Comparison of ENCODE assay signal across 8 cellular contexts in the genomic region with DNA sequence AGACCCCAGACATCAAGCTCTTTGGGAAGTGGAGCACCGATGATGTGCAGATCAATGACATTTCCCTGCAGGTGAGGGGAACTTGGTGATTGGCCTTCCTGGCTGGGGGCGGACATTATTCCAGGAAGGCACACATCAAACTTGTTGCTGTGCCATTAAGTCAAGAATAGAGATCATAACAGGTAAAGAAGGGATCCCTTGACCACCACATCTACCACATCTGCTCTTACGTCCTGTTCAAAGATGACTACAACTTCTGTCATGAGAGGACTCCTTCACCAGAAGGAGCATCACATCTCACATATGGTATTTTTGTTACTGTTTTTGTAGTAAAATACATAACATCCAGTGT. TPM values are rescaled to one million over a fixed set of nuclear protein-coding genes. Genes with fewer than 3 reads are reported as not detected.
DNase-seq lines count a peak whose midpoint lies in the region; ATAC-seq and TF ChIP-seq lines count a peak whose summit lies in the region.

No MANE protein-coding gene starts in this region.

- H3K4me3 ChIP-seq in NB4 (ENCODE audit: low read depth, low read length) (peak overlapping the region; percentile 99), duodenal mucosa (ENCODE audit: low read depth in 1 of 2, low read length in 2 of 2) (peak overlapping the region; percentile 90 to 96), neural cell (ENCODE audit: low read length) (peak overlapping the region; percentile 77)

- H3K4me2 ChIP-seq in neural cell (ENCODE audit: low read length), result peak overlapping the region; percentile 89

- H3K9ac ChIP-seq in duodenal mucosa (ENCODE audit: low read depth in 1 of 2, low read length in 2 of 2) (peak overlapping the region in 1 of 2 donors; percentile 71), neural cell (ENCODE audit: low read length) (peak overlapping the region; percentile 92)

- ATAC-seq in HG03457 (IDR thresholded peaks at IDR 0.05; ENCODE audit: unreplicated experiment) (no peak), GM19328 (IDR thresholded peaks at IDR 0.05; ENCODE audit: unreplicated experiment) (no peak)

- TF ChIP-seq POLR2A in NB4 (IDR thresholded peaks at IDR 0.05; ENCODE audit: extremely low read depth, insufficient read length), result no peak

- H3K36me3 ChIP-seq in duodenal mucosa (ENCODE audit: control insufficient read depth in 1 of 2, insufficient read depth in 2 of 2, low read length in 2 of 2) (peaks cover 11 to 29% of the 10 kb centered on the region in 2 donors), neural cell (ENCODE audit: insufficient read depth, low read length) (no peaks in the 10 kb centered on the region)

- H3K27ac ChIP-seq in C4-2B, result peak overlapping the region; percentile 99
- no peak overlapping the region for H3K27ac ChIP-seq in duodenal mucosa (ENCODE audit: low read depth, low read length)
- H3K27ac ChIP-seq in neural cell (ENCODE audit: low read length), result peak overlapping the region; percentile 95

- H3K27me3 ChIP-seq in duodenal mucosa (ENCODE audit: control insufficient read depth in 1 of 2, insufficient read depth in 2 of 2, low read length in 2 of 2) (no peaks in the 10 kb centered on the region), neural cell (ENCODE audit: insufficient read depth, low read depth, low read length) (no peaks in the 10 kb centered on the region)

- no peak for DNase-seq in NB4 (ENCODE audit: low read depth)
- DNase-seq in NCI-H187 treated with DMSO at 0.1 percent for 48 hours (lab: John Stamatoyannopoulos, UW), result no peak
- DNase-seq in putamen (ENCODE audit: low spot score), result no peak

- TF ChIP-seq EP300 in neural cell (conservative IDR thresholded peaks at IDR 0.05; ENCODE audit: poor library complexity, severe bottlenecking), result no peak

- H3K79me2 ChIP-seq in neural cell (replicated peaks; ENCODE audit: insufficient read depth, low read length), result peaks cover 20% of the 10 kb centered on the region

- no peaks in the 10 kb centered on the region for H3K9me2 ChIP-seq in neural cell (ENCODE audit: insufficient read depth, low read length)

- peaks cover 23 to 33% of the 10 kb centered on the region in 2 donors for H3K4me1 ChIP-seq in duodenal mucosa (ENCODE audit: control insufficient read depth in 1 of 2, insufficient read depth in 2 of 2, low read length in 2 of 2)

- TF ChIP-seq CTCF in C4-2B (conservative IDR thresholded peaks at IDR 0.05) (no peak), NB4 (IDR thresholded peaks at IDR 0.05; ENCODE audit: low read depth, low read length) (no peak), neural cell (IDR thresholded peaks at IDR 0.05; ENCODE audit: poor library complexity, severe bottlenecking) (no peak)

- no peak for TF ChIP-seq RAD21 in neural cell (conservative IDR thresholded peaks at IDR 0.05)

- H3K9me3 ChIP-seq in duodenal mucosa (ENCODE audit: control insufficient read depth in 1 of 2, low read length in 2 of 2), result no peaks in the 10 kb centered on the region
- H3K9me3 ChIP-seq in neural cell (ENCODE audit: low read length), result no peaks in the 10 kb centered on the region

- no peaks in the 10 kb centered on the region for H4K20me1 ChIP-seq in neural cell (ENCODE audit: insufficient read depth)

- peaks cover 4% of the 10 kb centered on the region for H3F3A ChIP-seq in neural cell (ENCODE audit: insufficient read depth, low read length, poor library complexity, severe bottlenecking)

- H2AFZ ChIP-seq in neural cell (ENCODE audit: low read depth, low read length), result no peak overlapping the region

TF ChIP-seq in neural cell, 6 proteins besides CTCF, POLR2A, EP300 and RAD21:
- TF ChIP-seq SMC3 (conservative IDR thresholded peaks at IDR 0.05; ENCODE audit: poor library complexity) (no peak), EZH2 (IDR thresholded peaks at IDR 0.05; ENCODE audit: borderline replicate concordance, insufficient read depth, low read length, poor library complexity, severe bottlenecking) (no peak), MXI1 (conservative IDR thresholded peaks at IDR 0.05; ENCODE audit: poor library complexity, severe bottlenecking) (no peak), TAF1 (IDR thresholded peaks at IDR 0.05; ENCODE audit: low read depth) (no peak), REST (IDR thresholded peaks at IDR 0.05; ENCODE audit: borderline replicate concordance) (no peak), POLR2AphosphoS5 (IDR thresholded peaks at IDR 0.05) (no peak)

RNA-seq across cellular contexts. Expression of gene RPS5, which starts 1.1 kb away (rescaled TPM):
- polyA plus RNA-seq in neural cell, result 1,461 and 1,514 TPM in 2 replicates
- polyA minus RNA-seq in neural cell, result 609 and 649 TPM in 2 replicates

RNA-seq across cellular contexts. Expression of gene RNF225, which starts 7.3 kb away (rescaled TPM):
- polyA plus RNA-seq in neural cell, result not detected in 2 replicates
- not detected in 2 replicates for polyA minus RNA-seq in neural cell

RNA-seq across cellular contexts. Expression of gene ZNF837, which starts 7.3 kb away (rescaled TPM):
- polyA plus RNA-seq in neural cell, result 4.5 and 9.8 TPM in 2 replicates
- 5.1 and 9.3 TPM in 2 replicates for polyA minus RNA-seq in neural cell

RNA-seq across cellular contexts. Expression of gene ZNF584, which starts 20.3 kb away (rescaled TPM):
- 17.9 and 29.6 TPM in 2 replicates for polyA plus RNA-seq in neural cell
- polyA minus RNA-seq in neural cell, result 33.8 and 38.7 TPM in 2 replicates

RNA-seq across cellular contexts. Expression of gene ZNF497, which starts 25.6 kb away (rescaled TPM):
- 13.7 and 18.4 TPM in 2 replicates for polyA plus RNA-seq in neural cell
- polyA minus RNA-seq in neural cell, result 18.8 and 19.7 TPM in 2 replicates
